Comparison of ENCODE assay signal across 2 cellular contexts in genomic region chr10:81034376-81034775, GRCh38.
TF ChIP-seq lines count a peak whose summit lies in the region.

No MANE protein-coding gene starts in this region.

TF ChIP-seq in GM12878, 131 proteins besides CTCF, POLR2A, EP300 and RAD21 (continued from another document):
- 0 out of 2 replicates have a peak, but pooled peaks have one; percentile 25 for TF ChIP-seq PKNOX1 (IDR thresholded peaks at IDR 0.05)
- peak; percentile 51 to 70; a peak in 3 of 4 replicates for TF ChIP-seq IKZF2 (IDR thresholded peaks at IDR 0.05)
- TF ChIP-seq ATF7 (IDR thresholded peaks at IDR 0.05; ENCODE audit: low read depth): 0 out of 2 replicates have a peak, but pooled peaks have one; percentile 59

TF ChIP-seq in GM23338, 12 proteins besides CTCF, POLR2A, EP300 and RAD21:
- TF ChIP-seq ZNF462 (CRISPR knock-in tag; IDR thresholded peaks at IDR 0.05) (no peak), STAT1 (IDR thresholded peaks at IDR 0.05; ENCODE audit: unreplicated experiment) (no peak), REST (IDR thresholded peaks at IDR 0.05; ENCODE audit: unreplicated experiment) (no peak), JUNB (IDR thresholded peaks at IDR 0.05; ENCODE audit: unreplicated experiment) (no peak), CREB1 (CRISPR knock-in tag; IDR thresholded peaks at IDR 0.05; ENCODE audit: low read depth) (no peak), ZNF114 (CRISPR knock-in tag; IDR thresholded peaks at IDR 0.05) (no peak), EZH2 (IDR thresholded peaks at IDR 0.05; ENCODE audit: low read depth, unreplicated experiment) (no peak), NANOG (IDR thresholded peaks at IDR 0.05; ENCODE audit: borderline replicate concordance) (no peak), ETS1 (IDR thresholded peaks at IDR 0.05) (no peak), EZH2phosphoT487 (IDR thresholded peaks at IDR 0.05; ENCODE audit: unreplicated experiment) (no peak), POLR2AphosphoS5 (IDR thresholded peaks at IDR 0.05; ENCODE audit: low read depth) (no peak), ZNF331 (CRISPR knock-in tag; IDR thresholded peaks at IDR 0.05; ENCODE audit: low read depth) (no peak)
